In genomic region chr6:106975699-106976032, GRCh38 we compare ENCODE assay signal across 9 cellular contexts. TPM values are rescaled to one million over a fixed set of nuclear protein-coding genes. Genes with fewer than 3 reads are reported as not detected.
DNase-seq lines count a peak whose midpoint lies in the region; ATAC-seq, FAIRE-seq and TF ChIP-seq lines count a peak whose summit lies in the region.
"Had no signal": no experiment of that assay in that cellular context is flagged by ENCODE, and none has a peak within 500 bp of the region (broad histone marks: within the 10 kb centered on the region; RNA-seq: fewer than 3 reads in every experiment).

No MANE protein-coding gene starts in this region.

- H3K27ac Mint-ChIP-seq in mesothelial cell of epicardium: peak overlapping the region; percentile 93
- H3K27ac Mint-ChIP-seq: activated naive CD4-positive, alpha-beta T cell treated with anti-CD3 and anti-CD28 coated beads, Interleukin-2, amount 50 U/mL, for 72 hours had no signal

- FAIRE-seq in K562 (lab: Jason Lieb, UNC): no peak

- BruUV-seq in K562 (replicated peaks; lab: Mats Ljungman, UMichigan): no TSS peak

- DNase-seq in BJ (ENCODE audit: low read depth) (no peak), K562 (ENCODE audit: extremely low read depth in 1 of 4, low spot score in 3 of 4) (no peak), mesothelial cell of epicardium (ENCODE audit: low spot score in 2 of 2, unreplicated experiment in 2 of 2) (no peak), dedifferentiated amniotic fluid mesenchymal stem cell (ENCODE audit: extremely low spot score) (no peak), left colon (no peak)
- DNase-seq in stimulated activated CD4-positive, alpha-beta T cell treated with anti-CD3 and anti-CD28 coated beads, Interleukin-4, amount 100 ng/mL, for 1 hour: no peak

- CTCF ChIA-PET in BJ (lab: Yijun Ruan, JAX) (interaction anchor here (1.2 to 2.1 kb wide), 2 partner anchors 409 to 531 kb away, joined by 4 to 11 read pairs; no protein-coding TSS in a partner anchor), K562 (lab: Yijun Ruan, JAX; ENCODE audit: low intra/inter-chr PET ratio) (interaction anchor here (0.7 kb wide), 2 partner anchors 357 to 408 kb away, joined by 4 read pairs; no protein-coding TSS in a partner anchor)

- intact Hi-C loops in K562 (cut with micrococcal nuclease): loop anchor here (5.0 to 10.0 kb wide), 4 partner anchors 153 to 348 kb away; partner anchors contain the start of genes QRSL1 and RTN4IP1
- intact Hi-C loops in left colon (cut with DNase I, micrococcal nuclease): loop anchor here in 1 of 2 donors (5.0 to 10.0 kb wide), 2 partner anchors 363 to 531 kb away; no protein-coding TSS in a partner anchor

- H3K27ac ChIP-seq in HUES48 (ENCODE audit: low read depth, low read length) (peak overlapping the region; percentile 99), K562 (ENCODE audit: extremely low read depth, low read depth, low read length) (peak overlapping the region; percentile 47; the same call in 1 of the 3 replicates)

- ATAC-seq in K562 (no peak; the same call in 2 of the 3 replicates), left colon (no peak), HG02981 (IDR thresholded peaks at IDR 0.05; ENCODE audit: unreplicated experiment) (no peak)

- TF ChIP-seq POLR2A in K562 (conservative IDR thresholded peaks at IDR 0.05): no peak

- H3K4me3 ChIP-seq in BJ (ENCODE audit: low read depth, low read length): peak overlapping the region; percentile 23
- peak overlapping the region; percentile 67 for H3K4me3 ChIP-seq in HUES48 (ENCODE audit: low read depth, low read length)
- peak overlapping the region; percentile 63 for H3K4me3 ChIP-seq in K562

- H4K20me1 ChIP-seq in K562 (replicated peaks; ENCODE audit: control insufficient read depth, insufficient read depth, low read length): no peaks in the 10 kb centered on the region

- peaks cover 23% of the 10 kb centered on the region for H3K4me1 Mint-ChIP-seq in mesothelial cell of epicardium

- no peak for TF ChIP-seq EP300 in K562 (IDR thresholded peaks at IDR 0.05; ENCODE audit: low read length)

- no peaks in the 10 kb centered on the region for H3K9me3 ChIP-seq in HUES48 (ENCODE audit: control insufficient read depth, insufficient read depth, low read length)
- H3K9me3 ChIP-seq in K562 (replicated peaks; ENCODE audit: control insufficient read depth, insufficient read depth, low read depth, low read length): no peaks in the 10 kb centered on the region

- H3K79me2 ChIP-seq in K562 (ENCODE audit: control insufficient read depth, insufficient read depth, low read length): no peaks in the 10 kb centered on the region; the same call in 2 of the 3 replicates

- H3K9ac ChIP-seq in HUES48 (ENCODE audit: low read depth, low read length) (peak overlapping the region; percentile 94), K562 (ENCODE audit: insufficient read depth in 1 of 2, low read depth in 2 of 2, low read length in 2 of 2) (peak overlapping the region in 1 of 2 experiments; percentile 91; a peak in 2 of 4 replicates)

- TF ChIP-seq RAD21 in K562 (CRISPR knock-in tag; conservative IDR thresholded peaks at IDR 0.05 in 1 of 2, IDR thresholded peaks at IDR 0.05 in 1 of 2): no peak

- peaks cover 7% of the 10 kb centered on the region for H3K27me3 Mint-ChIP-seq in mesothelial cell of epicardium (ENCODE audit: low read depth)

- H2AFZ ChIP-seq in K562 (ENCODE audit: low read depth, low read length): peak overlapping the region; percentile 49

- POLR2A ChIA-PET in BJ (lab: Charles Lee): no interaction called here
- POLR2A ChIA-PET in K562 (lab: Yijun Ruan, JAX): no interaction called here

- in situ Hi-C loops in K562 (cut with MboI): loop anchor here (25.0 kb wide), 1 partner anchor 413 kb away; no protein-coding TSS in a partner anchor

- TF ChIP-seq CTCF in BJ (IDR thresholded peaks at IDR 0.05; ENCODE audit: insufficient read depth, low read depth, low read length): no peak
- no peak for TF ChIP-seq CTCF in K562 (IDR thresholded peaks at IDR 0.05 in 2 of 3, conservative IDR thresholded peaks at IDR 0.05 in 1 of 3; ENCODE audit: insufficient read depth in 2 of 3, low read depth in 1 of 3, low read length in 3 of 3)
- TF ChIP-seq CTCF in mesothelial cell of epicardium (IDR thresholded peaks at IDR 0.05; ENCODE audit: unreplicated experiment): no peak

- peak overlapping the region; percentile 74 for H3K4me3 Mint-ChIP-seq in mesothelial cell of epicardium

- H3K36me3 ChIP-seq in BJ (ENCODE audit: control insufficient read depth, insufficient read depth, low read length) (no peaks in the 10 kb centered on the region), HUES48 (ENCODE audit: control insufficient read depth, insufficient read depth, low read length) (peaks cover 36% of the 10 kb centered on the region), K562 (ENCODE audit: control insufficient read depth, insufficient read depth, low read length) (no peaks in the 10 kb centered on the region)

- H3K4me2 ChIP-seq in K562 (ENCODE audit: insufficient read depth, low read length): peak overlapping the region; percentile 47

- H3K4me1 ChIP-seq in HUES48 (ENCODE audit: control insufficient read depth, insufficient read depth, low read length) (peaks cover 21% of the 10 kb centered on the region), K562 (replicated peaks in 1 of 2; ENCODE audit: control insufficient read depth in 2 of 2, insufficient read depth in 2 of 2, low read length in 2 of 2) (peaks cover 0 to 25% of the 10 kb centered on the region in 2 experiments; a peak in 2 of 5 replicates)

- WGBS in K562 (ENCODE audit: insufficient coverage, low coverage, missing lambda C conversion rate): 2% methylated on average over 14 of the region's 17 CpGs

- H3K9me1 ChIP-seq in K562 (ENCODE audit: control insufficient read depth, insufficient read depth, low read length): no peaks in the 10 kb centered on the region

- H3K36me3 Mint-ChIP-seq in mesothelial cell of epicardium: peaks cover 9% of the 10 kb centered on the region
- H3K36me3 Mint-ChIP-seq: activated naive CD4-positive, alpha-beta T cell treated with anti-CD3 and anti-CD28 coated beads, Interleukin-2, amount 50 U/mL, for 72 hours had no signal

- H3K9me3 Mint-ChIP-seq in mesothelial cell of epicardium: no peaks in the 10 kb centered on the region
- H3K9me3 Mint-ChIP-seq: activated naive CD4-positive, alpha-beta T cell treated with anti-CD3 and anti-CD28 coated beads, Interleukin-2, amount 50 U/mL, for 72 hours had no signal

- peaks cover 30% of the 10 kb centered on the region for H3K27me3 ChIP-seq in BJ (ENCODE audit: control insufficient read depth, insufficient read depth, low read length)
- no peaks in the 10 kb centered on the region for H3K27me3 ChIP-seq in HUES48 (ENCODE audit: control insufficient read depth, insufficient read depth, low read length)
- H3K27me3 ChIP-seq in K562 (ENCODE audit: control insufficient read depth in 2 of 2, insufficient read depth in 2 of 2, low read length in 2 of 2): no peaks in the 10 kb centered on the region

TF ChIP-seq in K562, 482 proteins besides CTCF, POLR2A, EP300 and RAD21 (continues in another document):
- TF ChIP-seq FOSL1 (tag; conservative IDR thresholded peaks at IDR 0.05): no peak

RNA-seq across cellular contexts. Expression of gene CD24, which starts 1.1 kb away (rescaled TPM):
- polyA plus RNA-seq in BJ (2011; rRNA removed) (0.05 and 0.07 TPM in 2 replicates), K562 (2011; rRNA removed) (31.7 and 102 TPM in 2 replicates), K562 (2014; fragmentation: Illumina TruSeq; extraction: Trizol) (30.0 and 38.0 TPM in 2 replicates), K562 (2014; fragmentation: Nextera tagmentation; extraction: Ambion mirVana) (1 to 10 TPM; 8.8 to 9.8 TPM), K562 (2014; rRNA removed) (14.3 and 15.7 TPM in 2 replicates)
- 0.41 TPM in 1 of 2 replicates, not detected in the other for polyA minus RNA-seq in BJ (2011; rRNA and poly(A)+ RNA removed)
- 3.6 and 5.5 TPM in 2 replicates for total RNA-seq in K562 (2011; cell fraction: chromatin; rRNA removed; ENCODE audit: low replicate concordance)
- 3.8 and 4.8 TPM in 2 replicates for total RNA-seq in K562 (2011; cell fraction: nucleolus; rRNA removed)
- total RNA-seq in K562 (2011; cell fraction: nucleoplasm; rRNA removed): 5.8 and 12.6 TPM in 2 replicates
- total RNA-seq in K562 (2014; rRNA removed) (21.1 and 23.1 TPM in 2 replicates), K562 (2014; rRNA removed; fragmentation: Illumina TruSeq; extraction: Trizol) (33.1 and 39.0 TPM in 2 replicates), K562 (2015; rRNA removed; fragmentation: Illumina TruSeq; extraction: Trizol) (154 and 155 TPM in 2 replicates), K562 (2021) (27.1 and 28.3 TPM in 2 replicates), mesothelial cell of epicardium (377 to 390 TPM (median 382 TPM) in 3 replicates), left colon (1,000 to 10,000 TPM; 1,898 to 2,100 TPM)
- 29.1 and 116 TPM in 2 replicates for polyA plus RNA-seq in K562 (2011; cell fraction: cytosol; rRNA removed)
- 12.1 and 44.0 TPM in 2 replicates for polyA plus RNA-seq in K562 (2011; cell fraction: nucleus; rRNA removed)
- 77.6 and 88.7 TPM in 2 replicates for polyA plus RNA-seq in K562 (2012)
- 34.3 and 101 TPM in 2 replicates for polyA minus RNA-seq in K562 (2011; rRNA and poly(A)+ RNA removed)
- 38.2 and 128 TPM in 2 replicates for polyA minus RNA-seq in K562 (2011; cell fraction: cytosol; rRNA and poly(A)+ RNA removed)
- 6.3 and 31.8 TPM in 2 replicates for polyA minus RNA-seq in K562 (2011; cell fraction: nucleus; rRNA and poly(A)+ RNA removed)

RNA-seq across cellular contexts. Expression of gene MTRES1, which starts 52.3 kb away (rescaled TPM):
- polyA plus RNA-seq in BJ (2011; rRNA removed) (5.7 and 9.8 TPM in 2 replicates), K562 (2011; rRNA removed) (13.1 and 20.7 TPM in 2 replicates), K562 (2014; fragmentation: Illumina TruSeq; extraction: Trizol) (29.7 and 30.3 TPM in 2 replicates), K562 (2014; fragmentation: Nextera tagmentation; extraction: Ambion mirVana) (10 to 100 TPM; 21.4 to 21.7 TPM), K562 (2014; rRNA removed) (34.9 and 35.4 TPM in 2 replicates)
- 1.8 and 3.2 TPM in 2 replicates for polyA minus RNA-seq in BJ (2011; rRNA and poly(A)+ RNA removed)
- 18.8 and 26.8 TPM in 2 replicates for total RNA-seq in K562 (2011; cell fraction: chromatin; rRNA removed; ENCODE audit: low replicate concordance)
- 14.2 and 19.5 TPM in 2 replicates for total RNA-seq in K562 (2011; cell fraction: nucleolus; rRNA removed)
- 17.2 and 26.3 TPM in 2 replicates for total RNA-seq in K562 (2011; cell fraction: nucleoplasm; rRNA removed)
- total RNA-seq in K562 (2014; rRNA removed) (21.0 and 25.3 TPM in 2 replicates), K562 (2014; rRNA removed; fragmentation: Illumina TruSeq; extraction: Trizol) (28.6 and 32.5 TPM in 2 replicates), K562 (2015; rRNA removed; fragmentation: Illumina TruSeq; extraction: Trizol) (24.7 and 25.2 TPM in 2 replicates), K562 (2021) (14.5 and 17.8 TPM in 2 replicates), mesothelial cell of epicardium (16.6 to 18.7 TPM (median 17.3 TPM) in 3 replicates), left colon (10 to 100 TPM; 29.3 to 33.7 TPM)
- 7.8 and 8.2 TPM in 2 replicates for polyA plus RNA-seq in K562 (2011; cell fraction: cytosol; rRNA removed)
- 6.8 and 10.2 TPM in 2 replicates for polyA plus RNA-seq in K562 (2011; cell fraction: nucleus; rRNA removed)
- 18.3 and 23.6 TPM in 2 replicates for polyA plus RNA-seq in K562 (2012)
- 12.5 and 13.1 TPM in 2 replicates for polyA minus RNA-seq in K562 (2011; rRNA and poly(A)+ RNA removed)
- 4.6 and 6.7 TPM in 2 replicates for polyA minus RNA-seq in K562 (2011; cell fraction: cytosol; rRNA and poly(A)+ RNA removed)
- 7.3 and 9.9 TPM in 2 replicates for polyA minus RNA-seq in K562 (2011; cell fraction: nucleus; rRNA and poly(A)+ RNA removed)
